In the genomic region with DNA sequence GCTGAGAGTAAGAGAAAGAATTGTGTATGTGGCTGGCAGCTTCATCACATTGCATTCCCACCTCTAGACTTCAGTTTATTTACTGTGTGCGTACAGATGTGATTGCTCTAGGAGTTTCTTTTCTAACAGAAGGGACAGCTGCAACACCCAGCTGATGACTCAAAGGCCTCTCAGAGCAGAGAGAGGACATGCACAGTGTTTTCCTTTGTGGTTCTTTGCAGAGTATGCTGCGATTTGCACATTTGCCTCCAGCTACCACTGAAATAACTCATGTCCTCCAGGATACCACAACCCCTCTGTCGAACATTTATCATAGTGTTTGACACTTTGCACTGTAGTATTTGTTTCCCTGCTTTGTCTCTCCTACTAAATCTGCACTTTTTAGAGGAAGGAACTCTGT, we compare ENCODE assay signal across 1 cellular context.
TF ChIP-seq lines count a peak whose summit lies in the region.

No MANE protein-coding gene starts in this region.

TF ChIP-seq in GM23338, 12 proteins besides CTCF, POLR2A, EP300 and RAD21 (continued from another document):
- TF ChIP-seq, protein P1, sequence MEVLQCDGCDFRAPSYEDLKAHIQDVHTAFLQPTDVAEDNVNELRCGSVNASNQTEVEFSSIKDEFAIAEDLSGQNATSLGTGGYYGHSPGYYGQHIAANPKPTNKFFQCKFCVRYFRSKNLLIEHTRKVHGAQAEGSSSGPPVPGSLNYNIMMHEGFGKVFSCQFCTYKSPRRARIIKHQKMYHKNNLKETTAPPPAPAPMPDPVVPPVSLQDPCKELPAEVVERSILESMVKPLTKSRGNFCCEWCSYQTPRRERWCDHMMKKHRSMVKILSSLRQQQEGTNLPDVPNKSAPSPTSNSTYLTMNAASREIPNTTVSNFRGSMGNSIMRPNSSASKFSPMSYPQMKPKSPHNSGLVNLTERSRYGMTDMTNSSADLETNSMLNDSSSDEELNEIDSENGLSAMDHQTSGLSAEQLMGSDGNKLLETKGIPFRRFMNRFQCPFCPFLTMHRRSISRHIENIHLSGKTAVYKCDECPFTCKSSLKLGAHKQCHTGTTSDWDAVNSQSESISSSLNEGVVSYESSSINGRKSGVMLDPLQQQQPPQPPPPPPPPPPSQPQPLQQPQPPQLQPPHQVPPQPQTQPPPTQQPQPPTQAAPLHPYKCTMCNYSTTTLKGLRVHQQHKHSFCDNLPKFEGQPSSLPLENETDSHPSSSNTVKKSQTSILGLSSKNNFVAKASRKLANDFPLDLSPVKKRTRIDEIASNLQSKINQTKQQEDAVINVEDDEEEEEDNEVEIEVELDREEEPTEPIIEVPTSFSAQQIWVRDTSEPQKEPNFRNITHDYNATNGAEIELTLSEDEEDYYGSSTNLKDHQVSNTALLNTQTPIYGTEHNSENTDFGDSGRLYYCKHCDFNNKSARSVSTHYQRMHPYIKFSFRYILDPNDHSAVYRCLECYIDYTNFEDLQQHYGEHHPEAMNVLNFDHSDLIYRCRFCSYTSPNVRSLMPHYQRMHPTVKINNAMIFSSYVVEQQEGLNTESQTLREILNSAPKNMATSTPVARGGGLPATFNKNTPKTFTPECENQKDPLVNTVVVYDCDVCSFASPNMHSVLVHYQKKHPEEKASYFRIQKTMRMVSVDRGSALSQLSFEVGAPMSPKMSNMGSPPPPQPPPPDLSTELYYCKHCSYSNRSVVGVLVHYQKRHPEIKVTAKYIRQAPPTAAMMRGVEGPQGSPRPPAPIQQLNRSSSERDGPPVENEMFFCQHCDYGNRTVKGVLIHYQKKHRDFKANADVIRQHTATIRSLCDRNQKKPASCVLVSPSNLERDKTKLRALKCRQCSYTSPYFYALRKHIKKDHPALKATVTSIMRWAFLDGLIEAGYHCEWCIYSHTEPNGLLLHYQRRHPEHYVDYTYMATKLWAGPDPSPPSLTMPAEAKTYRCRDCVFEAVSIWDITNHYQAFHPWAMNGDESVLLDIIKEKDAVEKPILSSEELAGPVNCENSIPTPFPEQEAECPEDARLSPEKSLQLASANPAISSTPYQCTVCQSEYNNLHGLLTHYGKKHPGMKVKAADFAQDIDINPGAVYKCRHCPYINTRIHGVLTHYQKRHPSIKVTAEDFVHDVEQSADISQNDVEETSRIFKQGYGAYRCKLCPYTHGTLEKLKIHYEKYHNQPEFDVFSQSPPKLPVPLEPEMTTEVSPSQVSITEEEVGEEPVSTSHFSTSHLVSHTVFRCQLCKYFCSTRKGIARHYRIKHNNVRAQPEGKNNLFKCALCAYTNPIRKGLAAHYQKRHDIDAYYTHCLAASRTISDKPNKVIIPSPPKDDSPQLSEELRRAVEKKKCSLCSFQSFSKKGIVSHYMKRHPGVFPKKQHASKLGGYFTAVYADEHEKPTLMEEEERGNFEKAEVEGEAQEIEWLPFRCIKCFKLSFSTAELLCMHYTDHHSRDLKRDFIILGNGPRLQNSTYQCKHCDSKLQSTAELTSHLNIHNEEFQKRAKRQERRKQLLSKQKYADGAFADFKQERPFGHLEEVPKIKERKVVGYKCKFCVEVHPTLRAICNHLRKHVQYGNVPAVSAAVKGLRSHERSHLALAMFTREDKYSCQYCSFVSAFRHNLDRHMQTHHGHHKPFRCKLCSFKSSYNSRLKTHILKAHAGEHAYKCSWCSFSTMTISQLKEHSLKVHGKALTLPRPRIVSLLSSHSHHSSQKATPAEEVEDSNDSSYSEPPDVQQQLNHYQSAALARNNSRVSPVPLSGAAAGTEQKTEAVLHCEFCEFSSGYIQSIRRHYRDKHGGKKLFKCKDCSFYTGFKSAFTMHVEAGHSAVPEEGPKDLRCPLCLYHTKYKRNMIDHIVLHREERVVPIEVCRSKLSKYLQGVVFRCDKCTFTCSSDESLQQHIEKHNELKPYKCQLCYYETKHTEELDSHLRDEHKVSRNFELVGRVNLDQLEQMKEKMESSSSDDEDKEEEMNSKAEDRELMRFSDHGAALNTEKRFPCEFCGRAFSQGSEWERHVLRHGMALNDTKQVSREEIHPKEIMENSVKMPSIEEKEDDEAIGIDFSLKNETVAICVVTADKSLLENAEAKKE (CRISPR knock-in tag; IDR thresholded peaks at IDR 0.05), result no peak
- TF ChIP-seq JUNB (IDR thresholded peaks at IDR 0.05; ENCODE audit: unreplicated experiment) (no peak), ZNF114 (CRISPR knock-in tag; IDR thresholded peaks at IDR 0.05) (no peak), NANOG (IDR thresholded peaks at IDR 0.05; ENCODE audit: borderline replicate concordance) (no peak), EZH2 (IDR thresholded peaks at IDR 0.05; ENCODE audit: low read depth, unreplicated experiment) (no peak), ZNF331 (CRISPR knock-in tag; IDR thresholded peaks at IDR 0.05; ENCODE audit: low read depth) (no peak), STAT1 (IDR thresholded peaks at IDR 0.05; ENCODE audit: unreplicated experiment) (no peak), EZH2phosphoT487 (IDR thresholded peaks at IDR 0.05; ENCODE audit: unreplicated experiment) (no peak)
- TF ChIP-seq, protein P2, sequence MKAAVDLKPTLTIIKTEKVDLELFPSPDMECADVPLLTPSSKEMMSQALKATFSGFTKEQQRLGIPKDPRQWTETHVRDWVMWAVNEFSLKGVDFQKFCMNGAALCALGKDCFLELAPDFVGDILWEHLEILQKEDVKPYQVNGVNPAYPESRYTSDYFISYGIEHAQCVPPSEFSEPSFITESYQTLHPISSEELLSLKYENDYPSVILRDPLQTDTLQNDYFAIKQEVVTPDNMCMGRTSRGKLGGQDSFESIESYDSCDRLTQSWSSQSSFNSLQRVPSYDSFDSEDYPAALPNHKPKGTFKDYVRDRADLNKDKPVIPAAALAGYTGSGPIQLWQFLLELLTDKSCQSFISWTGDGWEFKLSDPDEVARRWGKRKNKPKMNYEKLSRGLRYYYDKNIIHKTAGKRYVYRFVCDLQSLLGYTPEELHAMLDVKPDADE (IDR thresholded peaks at IDR 0.05), result no peak
